Comparison of ENCODE assay signal across 34 cellular contexts in the genomic region with DNA sequence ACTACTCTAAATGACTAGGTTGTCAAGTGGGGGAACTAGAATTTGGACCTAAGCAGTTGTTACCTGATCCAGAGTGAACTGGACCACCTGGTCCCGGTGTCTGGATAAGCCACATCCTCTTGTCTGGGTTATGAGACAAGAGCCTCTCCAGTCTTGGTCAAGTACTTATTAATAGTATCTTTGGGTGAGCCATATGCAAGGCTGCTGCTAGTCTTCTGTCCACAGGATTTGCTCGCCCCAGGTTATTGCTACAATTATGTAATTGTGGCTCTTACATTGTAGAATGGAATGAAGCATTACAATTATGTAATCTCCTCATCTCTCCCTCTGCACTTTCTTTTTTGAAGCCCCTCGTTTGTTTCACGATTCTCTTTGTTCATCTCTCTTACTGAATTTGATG. TPM values are rescaled to one million over a fixed set of nuclear protein-coding genes. Genes with fewer than 3 reads are reported as not detected.
"Had no signal": no experiment of that assay in that cellular context is flagged by ENCODE, and none has a peak within 500 bp of the region (broad histone marks: within the 10 kb centered on the region; RNA-seq: fewer than 3 reads in every experiment).

No MANE protein-coding gene starts in this region.

- DNase-seq: activated CD4-positive, alpha-beta memory T cell treated with anti-CD3 and anti-CD28 coated beads, Interleukin-2, amount 10 ng/mL, durations not matched to agents 7 days and 5 days; activated CD4-positive, alpha-beta T cell treated with anti-CD3 and anti-CD28 coated beads for 1 hour; activated CD4-positive, alpha-beta T cell treated with anti-CD3 and anti-CD28 coated beads for 48 hours; activated CD4-positive, CD25-positive, alpha-beta regulatory T cell; activated CD8-positive, alpha-beta memory T cell treated with anti-CD3 and anti-CD28 coated beads for 24 hours; activated CD8-positive, alpha-beta memory T cell treated with anti-CD3 and anti-CD28 coated beads, Interleukin-2, amount 10 ng/mL, durations not matched to agents 7 days and 5 days; activated CD8-positive, alpha-beta memory T cell treated with anti-CD3 and anti-CD28 coated beads, Interleukin-2, amount 50 U/mL, for 48 hours; activated effector memory CD4-positive, alpha-beta T cell treated with anti-CD3 and anti-CD28 coated beads, Interleukin-2, amount 50 U/mL, for 16 hours; activated naive CD4-positive, alpha-beta T cell; activated naive CD4-positive, alpha-beta T cell treated with anti-CD3 and anti-CD28 coated beads, Interleukin-2, amount 50 U/mL, for 16 hours; activated naive CD8-positive, alpha-beta T cell treated with anti-CD3 and anti-CD28 coated beads for 36 hours; activated T-cell treated with anti-CD3 and anti-CD28 coated beads, Interleukin-2, amount 50 U/mL, for 48 hours; amniotic stem cell; aorta; brain microvascular endothelial cell; central memory CD4-positive, alpha-beta T cell; Karpas-422; KBM-7; NCI-H187 treated with DMSO at 0.1 percent for 48 hours; NCI-H2081; NCI-H2171 treated with DMSO at 0.1 percent for 48 hours; NCI-H345; NCI-H774; Right ventricle myocardium superior; SW 1271; T-helper 1 cell; T-helper 2 cell; T-helper 9 cell; WERI-Rb-1 had no signal

- H3K27ac Mint-ChIP-seq: activated CD4-positive, alpha-beta memory T cell treated with anti-CD3 and anti-CD28 coated beads, Interleukin-2, amount 10 ng/mL, durations not matched to agents 7 days and 5 days; activated CD8-positive, alpha-beta memory T cell treated with anti-CD3 and anti-CD28 coated beads, Interleukin-2, amount 10 ng/mL, durations not matched to agents 7 days and 5 days; activated naive CD8-positive, alpha-beta T cell treated with anti-CD3 and anti-CD28 coated beads for 36 hours; activated T-helper 17 cell treated with anti-CD3 and anti-CD28 coated beads, Interleukin-2, amount 50 U/mL, for 72 hours; IgD-negative memory B cell had no signal

- H3K27ac ChIP-seq: brain microvascular endothelial cell, WERI-Rb-1 had no signal

- H3K36me3 Mint-ChIP-seq: activated CD8-positive, alpha-beta memory T cell treated with anti-CD3 and anti-CD28 coated beads, Interleukin-2, amount 10 ng/mL, durations not matched to agents 7 days and 5 days; activated naive CD8-positive, alpha-beta T cell treated with anti-CD3 and anti-CD28 coated beads for 36 hours; IgD-negative memory B cell had no signal

- H3K36me3 ChIP-seq: brain microvascular endothelial cell, WERI-Rb-1 had no signal

- H3K27me3 Mint-ChIP-seq: activated CD4-positive, alpha-beta memory T cell treated with anti-CD3 and anti-CD28 coated beads, Interleukin-2, amount 10 ng/mL, durations not matched to agents 7 days and 5 days; activated naive CD8-positive, alpha-beta T cell treated with anti-CD3 and anti-CD28 coated beads for 36 hours; IgD-negative memory B cell had no signal

- H3K4me1 Mint-ChIP-seq: activated CD4-positive, alpha-beta memory T cell treated with anti-CD3 and anti-CD28 coated beads, Interleukin-2, amount 10 ng/mL, durations not matched to agents 7 days and 5 days; activated CD8-positive, alpha-beta memory T cell treated with anti-CD3 and anti-CD28 coated beads, Interleukin-2, amount 10 ng/mL, durations not matched to agents 7 days and 5 days; activated naive CD8-positive, alpha-beta T cell treated with anti-CD3 and anti-CD28 coated beads for 36 hours; IgD-negative memory B cell had no signal

- H3K9me3 Mint-ChIP-seq: activated CD4-positive, alpha-beta memory T cell treated with anti-CD3 and anti-CD28 coated beads, Interleukin-2, amount 10 ng/mL, durations not matched to agents 7 days and 5 days; activated naive CD8-positive, alpha-beta T cell treated with anti-CD3 and anti-CD28 coated beads for 36 hours; activated T-helper 17 cell treated with anti-CD3 and anti-CD28 coated beads, Interleukin-2, amount 50 U/mL, for 72 hours; IgD-negative memory B cell had no signal

- H3K27me3 ChIP-seq: brain microvascular endothelial cell had no signal

- H3K4me3 Mint-ChIP-seq: activated CD4-positive, alpha-beta memory T cell treated with anti-CD3 and anti-CD28 coated beads, Interleukin-2, amount 10 ng/mL, durations not matched to agents 7 days and 5 days; activated CD8-positive, alpha-beta memory T cell treated with anti-CD3 and anti-CD28 coated beads, Interleukin-2, amount 10 ng/mL, durations not matched to agents 7 days and 5 days; activated naive CD8-positive, alpha-beta T cell treated with anti-CD3 and anti-CD28 coated beads for 36 hours; activated T-helper 17 cell treated with anti-CD3 and anti-CD28 coated beads, Interleukin-2, amount 50 U/mL, for 72 hours; IgD-negative memory B cell had no signal

RNA-seq across cellular contexts. Expression of gene AGBL1, which starts 24.0 kb away (rescaled TPM):
- total RNA-seq: activated CD4-positive, alpha-beta memory T cell treated with anti-CD3 and anti-CD28 coated beads, Interleukin-2, amount 10 ng/mL, durations not matched to agents 7 days and 5 days; activated CD8-positive, alpha-beta memory T cell treated with anti-CD3 and anti-CD28 coated beads, Interleukin-2, amount 10 ng/mL, durations not matched to agents 7 days and 5 days; activated naive CD8-positive, alpha-beta T cell treated with anti-CD3 and anti-CD28 coated beads for 36 hours; HepG2; MCF 10A; OCI-LY7; Right ventricle myocardium superior had no signal
- polyA plus RNA-seq: aorta, IgD-negative memory B cell had no signal
